6 cellular contexts compared by ENCODE assay signal in the genomic region with DNA sequence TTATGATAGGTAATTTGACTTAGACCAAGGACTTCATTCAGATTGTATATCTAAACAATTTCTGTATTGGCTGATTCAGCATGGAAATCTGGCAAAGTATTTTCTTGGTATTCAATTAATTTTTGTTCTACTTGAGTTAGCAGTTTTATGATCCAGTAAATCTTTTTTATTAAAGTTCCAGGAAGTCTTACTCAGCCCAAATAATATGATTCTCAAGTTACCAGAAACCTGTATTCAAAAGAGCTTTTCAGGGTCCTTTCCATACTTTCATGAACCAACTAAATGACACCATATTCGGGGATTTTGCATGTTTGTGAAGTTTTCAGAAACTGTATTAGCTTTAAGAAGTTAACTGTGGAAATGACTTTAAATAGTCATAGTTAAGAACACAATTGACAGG.
"Had no signal": no experiment of that assay in that cellular context is flagged by ENCODE, and none has a peak within 500 bp of the region (broad histone marks: within the 10 kb centered on the region; RNA-seq: fewer than 3 reads in every experiment).

No MANE protein-coding gene starts in this region.

- H3K4me1 ChIP-seq: HAP-1 had no signal

- H3K4me3 ChIP-seq: GM23248, HAP-1 had no signal

- H3K9me3 ChIP-seq: HAP-1 had no signal

- H2AFZ ChIP-seq: GM23248 had no signal

- H3K9ac ChIP-seq: GM23248 had no signal

- H3K27ac ChIP-seq: GM23248 had no signal

- H3K36me3 ChIP-seq: HAP-1 had no signal

- DNase-seq: GM23248, GOT3, H7, HFFc6, IMR-90 had no signal
